Comparison of ENCODE assay signal across 8 cellular contexts in genomic region chr1:82007804-82008203, GRCh38.
"Had no signal": no experiment of that assay in that cellular context is flagged by ENCODE, and none has a peak within 500 bp of the region (broad histone marks: within the 10 kb centered on the region; RNA-seq: fewer than 3 reads in every experiment).

No MANE protein-coding gene starts in this region.

- DNase-seq: H9, HCEC 1CT, HFFc6, KG1 had no signal

- H3K27ac Mint-ChIP-seq: GM23338, H9, HFFc6, IgD-negative memory B cell had no signal

- H3K9me3 Mint-ChIP-seq: GM23338, H9, IgD-negative memory B cell had no signal

- ATAC-seq: GM23338, HepG2 had no signal

- H3K27me3 Mint-ChIP-seq: IgD-negative memory B cell had no signal

- H3K4me3 Mint-ChIP-seq: GM23338, H9, HFFc6, IgD-negative memory B cell had no signal

- H3K4me1 Mint-ChIP-seq: IgD-negative memory B cell had no signal

- H3K27ac ChIP-seq: HL-60 had no signal

- H3K4me2 ChIP-seq: GM23338 had no signal

- H3K4me3 ChIP-seq: GM23338 had no signal
